In the genomic region with DNA sequence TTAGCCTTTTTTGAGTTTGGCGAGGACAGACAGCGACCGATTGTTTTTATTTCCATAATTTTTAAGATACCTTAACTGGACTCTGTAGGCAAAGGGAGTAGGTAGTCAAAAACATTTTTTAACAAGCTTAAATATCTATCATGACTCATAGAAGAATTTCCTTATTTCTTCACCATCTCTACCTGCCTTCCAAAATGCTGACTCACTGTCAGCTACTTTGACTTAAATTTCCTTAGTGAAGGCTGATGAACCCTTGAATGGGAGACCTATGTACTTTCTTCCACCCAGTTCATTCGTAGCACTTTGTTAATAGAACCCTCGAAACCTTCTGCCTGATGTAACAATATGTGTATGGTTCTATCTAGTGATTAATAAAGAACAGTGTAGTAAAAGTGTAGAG, we compare ENCODE assay signal across 8 cellular contexts. TPM values are rescaled to one million over a fixed set of nuclear protein-coding genes. Genes with fewer than 3 reads are reported as not detected.
A peak's percentile ranks its signal among the peaks of the same experiment; 100 is the strongest.
DNase-seq lines count a peak whose midpoint lies in the region; ATAC-seq, FAIRE-seq and TF ChIP-seq lines count a peak whose summit lies in the region.

No MANE protein-coding gene starts in this region.

- H3K4me2 ChIP-seq in astrocyte (ENCODE audit: low read length): peak overlapping the region; percentile 98

- 0 out of 2 replicates have a peak, but pooled peaks cover 5% of the 10 kb centered on the region for H3K4me1 ChIP-seq in BE2C
- H3K4me1 ChIP-seq in astrocyte (ENCODE audit: insufficient read depth, low read length): peaks cover 12% of the 10 kb centered on the region
- H3K4me1 ChIP-seq in mesodermal cell (ENCODE audit: control insufficient read depth, insufficient read depth, low read length, poor library complexity, severe bottlenecking): peaks cover 8% of the 10 kb centered on the region

- H3K27me3 ChIP-seq in BE2C: no peaks in the 10 kb centered on the region
- H3K27me3 ChIP-seq in astrocyte (ENCODE audit: insufficient read depth, low read length): no peaks in the 10 kb centered on the region

- H3K9ac ChIP-seq in astrocyte (ENCODE audit: low read length): peak overlapping the region; percentile 98

- ATAC-seq in HG03342 (IDR thresholded peaks at IDR 0.05; ENCODE audit: unreplicated experiment) (no peak), GM18870 (IDR thresholded peaks at IDR 0.05; ENCODE audit: unreplicated experiment) (no peak), HG03565 (IDR thresholded peaks at IDR 0.05; ENCODE audit: unreplicated experiment) (no peak), GM21723 (IDR thresholded peaks at IDR 0.05; ENCODE audit: unreplicated experiment) (no peak)

- H3K36me3 Mint-ChIP-seq in astrocyte (ENCODE audit: low read depth, unreplicated experiment): no peaks in the 10 kb centered on the region

- H4K20me1 ChIP-seq in astrocyte (ENCODE audit: insufficient read depth, low read length): peaks cover 4% of the 10 kb centered on the region

- H2AFZ ChIP-seq in astrocyte (ENCODE audit: low read depth, low read length): no peak overlapping the region

- no peaks in the 10 kb centered on the region for H3K27me3 Mint-ChIP-seq in astrocyte (ENCODE audit: low read depth, unreplicated experiment)

- H3K27ac ChIP-seq in astrocyte (ENCODE audit: low read depth, low read length) (peak overlapping the region; percentile 94), mesodermal cell (ENCODE audit: low read depth, low read length, severe bottlenecking) (peak overlapping the region; percentile 92)

- H3K9me3 ChIP-seq in BE2C (no peaks in the 10 kb centered on the region), astrocyte (ENCODE audit: insufficient read depth, low read depth, low read length) (no peaks in the 10 kb centered on the region), mesodermal cell (ENCODE audit: control insufficient read depth, low read length) (no peaks in the 10 kb centered on the region)

- no peak for TF ChIP-seq CTCF in BE2C (IDR thresholded peaks at IDR 0.05; ENCODE audit: low read depth, low read length)
- TF ChIP-seq CTCF in astrocyte (IDR thresholded peaks at IDR 0.05; ENCODE audit: insufficient read depth, low read depth, low read length): no peak

- H3K36me3 ChIP-seq in BE2C (no peaks in the 10 kb centered on the region), astrocyte (ENCODE audit: insufficient read depth, low read length) (no peaks in the 10 kb centered on the region), mesodermal cell (ENCODE audit: control insufficient read depth, insufficient read depth, low read length) (peaks cover 3% of the 10 kb centered on the region)

- FAIRE-seq in HTR-8/SVneo (lab: Jason Lieb, UNC) (no peak), astrocyte (lab: Jason Lieb, UNC) (no peak)

- peaks cover 14% of the 10 kb centered on the region for H3K4me1 Mint-ChIP-seq in astrocyte (ENCODE audit: low read depth, unreplicated experiment)

- peaks cover 50% of the 10 kb centered on the region for H3K79me2 ChIP-seq in astrocyte (ENCODE audit: insufficient read depth, low read length)

- H3K4me3 ChIP-seq in BE2C (ENCODE audit: low read depth, low read length) (peak overlapping the region; percentile 89), astrocyte (ENCODE audit: insufficient read depth, low read depth, low read length) (peak overlapping the region; percentile 92), mesodermal cell (ENCODE audit: extremely low read depth, insufficient read depth, low read length, poor library complexity, severe bottlenecking) (peak overlapping the region; percentile 69)

- no peaks in the 10 kb centered on the region for H3K9me3 Mint-ChIP-seq in astrocyte (ENCODE audit: unreplicated experiment)

- peak overlapping the region; percentile 100 for H3K27ac Mint-ChIP-seq in astrocyte (ENCODE audit: unreplicated experiment)

- peak overlapping the region; percentile 94 for H3K4me3 Mint-ChIP-seq in astrocyte (ENCODE audit: unreplicated experiment)

- DNase-seq in BE2C (no peak), HTR-8/SVneo (ENCODE audit: insufficient read length, low spot score) (peak; percentile 31), astrocyte (ENCODE audit: low read depth) (peak; percentile 55)

- WGBS in mesodermal cell (ENCODE audit: insufficient coverage in 2 of 2), 2 experiments: no CpG with 5 or more reads among the region's 5 CpGs

RNA-seq across cellular contexts. Expression of a gene that starts 1.1 kb away (rescaled TPM):
- 36.6 TPM for polyA plus RNA-seq in BE2C (2012; ENCODE audit: insufficient read depth, insufficient read length, low read depth)
- 68.0 and 70.6 TPM in 2 replicates for total RNA-seq in astrocyte
- 58.9 TPM for polyA plus RNA-seq in mesodermal cell (2013, experiment 1 of 2)
- polyA plus RNA-seq in mesodermal cell (2013, experiment 2 of 2): 56.8 TPM
